Comparison of ENCODE assay signal across 9 cellular contexts in the genomic region with DNA sequence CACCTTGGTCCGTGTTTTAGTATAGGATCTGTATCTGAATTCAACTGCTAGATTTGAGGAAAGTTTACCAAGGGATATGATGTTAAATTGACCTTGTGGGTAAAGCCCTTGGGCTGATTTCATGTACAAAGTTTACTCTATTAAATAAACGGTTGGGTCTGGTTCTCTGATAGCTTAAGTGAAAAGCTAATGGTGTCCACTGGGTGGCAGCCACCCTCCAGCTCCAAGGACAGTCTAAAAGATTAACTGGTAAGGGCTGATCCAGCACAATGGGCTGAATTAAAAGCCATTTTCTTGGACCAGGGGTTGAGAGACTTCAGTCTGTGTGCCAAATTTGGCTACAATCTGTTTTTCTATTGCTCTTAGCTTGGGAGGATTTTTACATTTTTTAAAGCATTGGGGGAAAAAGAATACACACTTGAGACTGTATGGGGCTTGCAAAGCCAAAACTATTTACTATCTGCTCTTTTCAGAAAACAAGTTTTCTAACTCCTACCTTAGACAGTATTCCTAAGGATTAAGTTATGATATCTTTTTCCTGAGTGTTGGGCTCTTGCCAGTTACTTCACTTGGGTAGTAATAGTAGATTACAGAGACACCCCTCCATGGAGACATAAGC.
DNase-seq lines count a peak whose midpoint lies in the region; ATAC-seq and TF ChIP-seq lines count a peak whose summit lies in the region.
"Had no signal": no experiment of that assay in that cellular context is flagged by ENCODE, and none has a peak within 500 bp of the region (broad histone marks: within the 10 kb centered on the region; RNA-seq: fewer than 3 reads in every experiment).

No MANE protein-coding gene starts in this region.

- H2AFZ ChIP-seq in neural cell (ENCODE audit: low read depth, low read length), result no peak overlapping the region

- H3K4me3 ChIP-seq in WERI-Rb-1 (ENCODE audit: low read depth, low read length) (no peak overlapping the region), neural cell (ENCODE audit: low read length) (no peak overlapping the region)
- H3K4me3 ChIP-seq: skin epidermis had no signal

- TF ChIP-seq RAD21 in neural cell (conservative IDR thresholded peaks at IDR 0.05), result peak; percentile 55

- H3K9me3 ChIP-seq in WERI-Rb-1 (ENCODE audit: severe bottlenecking) (no peaks in the 10 kb centered on the region), neural cell (ENCODE audit: low read length) (no peaks in the 10 kb centered on the region)

- no peak for TF ChIP-seq EP300 in neural cell (conservative IDR thresholded peaks at IDR 0.05; ENCODE audit: poor library complexity, severe bottlenecking)

- H3K9ac ChIP-seq in neural cell (ENCODE audit: low read length), result no peak overlapping the region

- H3K27ac ChIP-seq in WERI-Rb-1 (no peak overlapping the region), neural cell (ENCODE audit: low read length) (no peak overlapping the region)
- H3K27ac ChIP-seq: skin epidermis had no signal

- no peaks in the 10 kb centered on the region for H3K36me3 ChIP-seq in WERI-Rb-1
- H3K36me3 ChIP-seq in neural cell (ENCODE audit: insufficient read depth, low read length), result no peaks in the 10 kb centered on the region

- no peaks in the 10 kb centered on the region for H3K9me2 ChIP-seq in neural cell (ENCODE audit: insufficient read depth, low read length)

- peaks cover 24% of the 10 kb centered on the region for H3K79me2 ChIP-seq in neural cell (replicated peaks; ENCODE audit: insufficient read depth, low read length)

- TF ChIP-seq CTCF in WERI-Rb-1 (IDR thresholded peaks at IDR 0.05; ENCODE audit: low read depth, low read length), result peak; percentile 61
- TF ChIP-seq CTCF in neural cell (IDR thresholded peaks at IDR 0.05; ENCODE audit: poor library complexity, severe bottlenecking), result peak; percentile 52

- H3K4me2 ChIP-seq in neural cell (ENCODE audit: low read length), result no peak overlapping the region

- DNase-seq in COLO829 (ENCODE audit: low spot score) (peak; percentile 65), NCI-H1092 treated with DMSO at 0.1 percent for 48 hours (lab: John Stamatoyannopoulos, UW) (peak; percentile 37), WERI-Rb-1 (peak; percentile 72), fibroblast of peridontal ligament (ENCODE audit: extremely low read depth) (peak; percentile 77), NCI-H187 treated with DMSO at 0.1 percent for 48 hours (lab: John Stamatoyannopoulos, UW) (no peak)

- peak; percentile 60 for ATAC-seq in GM19328 (IDR thresholded peaks at IDR 0.05; ENCODE audit: unreplicated experiment)
- ATAC-seq in GM18858 (IDR thresholded peaks at IDR 0.05; ENCODE audit: unreplicated experiment), result no peak

- no peaks in the 10 kb centered on the region for H3K27me3 ChIP-seq in WERI-Rb-1 (ENCODE audit: insufficient read depth, low read depth, severe bottlenecking)
- H3K27me3 ChIP-seq in neural cell (ENCODE audit: insufficient read depth, low read depth, low read length), result no peaks in the 10 kb centered on the region

- no peaks in the 10 kb centered on the region for H4K20me1 ChIP-seq in neural cell (ENCODE audit: insufficient read depth)

- H3F3A ChIP-seq in neural cell (ENCODE audit: insufficient read depth, low read length, poor library complexity, severe bottlenecking), result no peaks in the 10 kb centered on the region

TF ChIP-seq in neural cell, 6 proteins besides CTCF, POLR2A, EP300 and RAD21:
- TF ChIP-seq SMC3 (conservative IDR thresholded peaks at IDR 0.05; ENCODE audit: poor library complexity) (peak; percentile 43), MXI1 (conservative IDR thresholded peaks at IDR 0.05; ENCODE audit: poor library complexity, severe bottlenecking) (no peak)
- TF ChIP-seq, protein P1, sequence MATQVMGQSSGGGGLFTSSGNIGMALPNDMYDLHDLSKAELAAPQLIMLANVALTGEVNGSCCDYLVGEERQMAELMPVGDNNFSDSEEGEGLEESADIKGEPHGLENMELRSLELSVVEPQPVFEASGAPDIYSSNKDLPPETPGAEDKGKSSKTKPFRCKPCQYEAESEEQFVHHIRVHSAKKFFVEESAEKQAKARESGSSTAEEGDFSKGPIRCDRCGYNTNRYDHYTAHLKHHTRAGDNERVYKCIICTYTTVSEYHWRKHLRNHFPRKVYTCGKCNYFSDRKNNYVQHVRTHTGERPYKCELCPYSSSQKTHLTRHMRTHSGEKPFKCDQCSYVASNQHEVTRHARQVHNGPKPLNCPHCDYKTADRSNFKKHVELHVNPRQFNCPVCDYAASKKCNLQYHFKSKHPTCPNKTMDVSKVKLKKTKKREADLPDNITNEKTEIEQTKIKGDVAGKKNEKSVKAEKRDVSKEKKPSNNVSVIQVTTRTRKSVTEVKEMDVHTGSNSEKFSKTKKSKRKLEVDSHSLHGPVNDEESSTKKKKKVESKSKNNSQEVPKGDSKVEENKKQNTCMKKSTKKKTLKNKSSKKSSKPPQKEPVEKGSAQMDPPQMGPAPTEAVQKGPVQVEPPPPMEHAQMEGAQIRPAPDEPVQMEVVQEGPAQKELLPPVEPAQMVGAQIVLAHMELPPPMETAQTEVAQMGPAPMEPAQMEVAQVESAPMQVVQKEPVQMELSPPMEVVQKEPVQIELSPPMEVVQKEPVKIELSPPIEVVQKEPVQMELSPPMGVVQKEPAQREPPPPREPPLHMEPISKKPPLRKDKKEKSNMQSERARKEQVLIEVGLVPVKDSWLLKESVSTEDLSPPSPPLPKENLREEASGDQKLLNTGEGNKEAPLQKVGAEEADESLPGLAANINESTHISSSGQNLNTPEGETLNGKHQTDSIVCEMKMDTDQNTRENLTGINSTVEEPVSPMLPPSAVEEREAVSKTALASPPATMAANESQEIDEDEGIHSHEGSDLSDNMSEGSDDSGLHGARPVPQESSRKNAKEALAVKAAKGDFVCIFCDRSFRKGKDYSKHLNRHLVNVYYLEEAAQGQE (IDR thresholded peaks at IDR 0.05; ENCODE audit: borderline replicate concordance), result no peak
